24 cellular contexts compared by ENCODE assay signal in genomic region chr12:20757-21156, GRCh38. TPM values are rescaled to one million over a fixed set of nuclear protein-coding genes. Genes with fewer than 3 reads are reported as not detected.
DNase-seq lines count a peak whose midpoint lies in the region; ATAC-seq and TF ChIP-seq lines count a peak whose summit lies in the region.
"Had no signal": no experiment of that assay in that cellular context is flagged by ENCODE, and none has a peak within 500 bp of the region (broad histone marks: within the 10 kb centered on the region; RNA-seq: fewer than 3 reads in every experiment).

No MANE protein-coding gene starts in this region.

- no peak overlapping the region for H3K4me3 ChIP-seq in stomach
- H3K4me3 ChIP-seq: GM23338, psoas muscle, spleen had no signal

- ATAC-seq in HG02642 (IDR thresholded peaks at IDR 0.05; ENCODE audit: poor library complexity, unreplicated experiment) (peak; percentile 24), HG03439 (IDR thresholded peaks at IDR 0.05; ENCODE audit: unreplicated experiment) (no peak)
- ATAC-seq: GM23338; naive thymus-derived CD8-positive, alpha-beta T cell had no signal

- peak; percentile 13 for DNase-seq in GM10266 (ENCODE audit: extremely low spot score)
- no peak for DNase-seq in glutamatergic neuron
- DNase-seq in posterior vena cava (ENCODE audit: low spot score): peak; percentile 38
- DNase-seq in activated CD4-positive, alpha-beta memory T cell treated with anti-CD3 and anti-CD28 coated beads for 36 hours: no peak
- DNase-seq in stomach: no peak
- DNase-seq in SIG-M5 (lab: John Stamatoyannopoulos, UW): no peak
- DNase-seq: activated CD8-positive, alpha-beta memory T cell treated with anti-CD3 and anti-CD28 coated beads, Interleukin-2, amount 50 U/mL, for 4 hours; activated effector memory CD4-positive, alpha-beta T cell treated with Interleukin-2 at 50 U/mL for 16 hours; amygdala; DMS 273 treated with DMSO at 0.1 percent for 48 hours; effector CD4-positive, alpha-beta T cell; GDM1; naive thymus-derived CD8-positive, alpha-beta T cell; NCI-H1417; psoas muscle; spleen; stimulated activated CD8-positive, alpha-beta memory T cell treated with anti-CD3 and anti-CD28 coated beads, Interleukin-4, amount 100 ng/mL, for 48 hours had no signal

- H3K9me3 ChIP-seq in stomach: no peaks in the 10 kb centered on the region
- H3K9me3 ChIP-seq: psoas muscle, spleen had no signal

- peaks cover 13 to 39% (median 38%) of the 10 kb centered on the region in 4 donors for H3K36me3 ChIP-seq in stomach

- intact Hi-C loops in posterior vena cava (cut with DNase I) (no loop called here), stomach (cut with DNase I; ENCODE audit: low total_unique reads) (no loop called here)
- intact Hi-C loops in activated CD4-positive, alpha-beta memory T cell treated with anti-CD3 and anti-CD28 coated beads for 36 hours (cut with micrococcal nuclease): no loop called here

- H3K4me1 ChIP-seq in stomach: no peaks in the 10 kb centered on the region
- H3K4me1 ChIP-seq: psoas muscle had no signal

- no peak overlapping the region for H3K27ac ChIP-seq in stomach
- H3K27ac ChIP-seq: C4-2B, KMS-11, psoas muscle had no signal

- peaks cover 3% of the 10 kb centered on the region for H3K27me3 Mint-ChIP-seq in glutamatergic neuron (ENCODE audit: unreplicated experiment)
- no peaks in the 10 kb centered on the region for H3K27me3 Mint-ChIP-seq in activated CD4-positive, alpha-beta memory T cell treated with anti-CD3 and anti-CD28 coated beads for 36 hours
- H3K27me3 Mint-ChIP-seq: memory B cell; naive thymus-derived CD8-positive, alpha-beta T cell had no signal

- TF ChIP-seq EP300 in stomach (IDR thresholded peaks at IDR 0.05): no peak

- H3K27ac Mint-ChIP-seq in glutamatergic neuron (ENCODE audit: unreplicated experiment): peak overlapping the region; percentile 44
- no peak overlapping the region for H3K27ac Mint-ChIP-seq in activated CD4-positive, alpha-beta memory T cell treated with anti-CD3 and anti-CD28 coated beads for 36 hours
- H3K27ac Mint-ChIP-seq: GM23338 had no signal

- peaks cover 3% of the 10 kb centered on the region for H3K36me3 Mint-ChIP-seq in glutamatergic neuron (ENCODE audit: unreplicated experiment)
- peaks cover 11% of the 10 kb centered on the region for H3K36me3 Mint-ChIP-seq in activated CD4-positive, alpha-beta memory T cell treated with anti-CD3 and anti-CD28 coated beads for 36 hours

- TF ChIP-seq POLR2A in stomach (IDR thresholded peaks at IDR 0.05): no peak

- H3K4me1 Mint-ChIP-seq in glutamatergic neuron (ENCODE audit: low read depth, unreplicated experiment): peaks cover 15% of the 10 kb centered on the region
- H3K4me1 Mint-ChIP-seq in activated CD4-positive, alpha-beta memory T cell treated with anti-CD3 and anti-CD28 coated beads for 36 hours (ENCODE audit: low read depth): peaks cover 17% of the 10 kb centered on the region
- H3K4me1 Mint-ChIP-seq: GM23338 had no signal

- POLR2A ChIA-PET in activated CD4-positive, alpha-beta memory T cell treated with anti-CD3 and anti-CD28 coated beads for 36 hours (lab: Charles Lee): no interaction called here

- TF ChIP-seq CTCF in GM10266 (IDR thresholded peaks at IDR 0.05; ENCODE audit: control insufficient read depth, insufficient read depth, low read depth, missing control alignments): no peak
- no peak for TF ChIP-seq CTCF in glutamatergic neuron (IDR thresholded peaks at IDR 0.05; ENCODE audit: partially characterized antibody, unreplicated experiment)
- no peak for TF ChIP-seq CTCF in stomach (IDR thresholded peaks at IDR 0.05)

- CTCF ChIA-PET in activated CD4-positive, alpha-beta memory T cell treated with anti-CD3 and anti-CD28 coated beads for 36 hours (lab: Charles Lee): no interaction called here

- H3K27me3 ChIP-seq in stomach: no peaks in the 10 kb centered on the region
- H3K27me3 ChIP-seq: spleen had no signal

- peak overlapping the region; percentile 8 for H3K4me3 Mint-ChIP-seq in glutamatergic neuron (ENCODE audit: unreplicated experiment)
- no peak overlapping the region for H3K4me3 Mint-ChIP-seq in activated CD4-positive, alpha-beta memory T cell treated with anti-CD3 and anti-CD28 coated beads for 36 hours
- H3K4me3 Mint-ChIP-seq: GM23338; memory B cell; naive thymus-derived CD8-positive, alpha-beta T cell had no signal

- H3K9me3 Mint-ChIP-seq in glutamatergic neuron (ENCODE audit: unreplicated experiment): no peaks in the 10 kb centered on the region
- no peaks in the 10 kb centered on the region for H3K9me3 Mint-ChIP-seq in activated CD4-positive, alpha-beta memory T cell treated with anti-CD3 and anti-CD28 coated beads for 36 hours
- H3K9me3 Mint-ChIP-seq: GM23338; memory B cell; naive thymus-derived CD8-positive, alpha-beta T cell had no signal

- WGBS in stomach, 5 donors: 59 to 72% (median 62%) methylated on average over 6 of the region's 6 CpGs

RNA-seq across cellular contexts. Expression of gene IQSEC3, which starts 45.8 kb away (rescaled TPM):
- total RNA-seq in glutamatergic neuron (ENCODE audit: unreplicated experiment) (41.4 TPM), posterior vena cava (1 to 10 TPM; 3.2 to 3.6 TPM), stomach (1 to 10 TPM in 1 of 5 donors, under 1 TPM in 2, not detected in 2; 0.45 to 1.0 (median 0.73) TPM)
- total RNA-seq in activated CD4-positive, alpha-beta memory T cell treated with anti-CD3 and anti-CD28 coated beads for 36 hours: under 1 TPM; 0.17 to 0.29 TPM
- polyA plus RNA-seq in stomach: 1 to 10 TPM in 2 of 3 donors, under 1 TPM in 1; 0.08 to 1.7 (median 1.6) TPM
- total RNA-seq: OCI-LY7 had no signal

Comparison
In these comparisons a context has a peak if more than half of its experiments do, and no peak if none do; other contexts are left out.
1. DNase-seq: peak in GM10266 (single experiment) and posterior vena cava (single experiment); none in glutamatergic neuron (single experiment), activated CD4-positive, alpha-beta memory T cell treated with anti-CD3 and anti-CD28 coated beads for 36 hours (single experiment), stomach (single experiment) and SIG-M5 (single experiment).